ENCODE assay signal across 5 cellular contexts in the genomic region with DNA sequence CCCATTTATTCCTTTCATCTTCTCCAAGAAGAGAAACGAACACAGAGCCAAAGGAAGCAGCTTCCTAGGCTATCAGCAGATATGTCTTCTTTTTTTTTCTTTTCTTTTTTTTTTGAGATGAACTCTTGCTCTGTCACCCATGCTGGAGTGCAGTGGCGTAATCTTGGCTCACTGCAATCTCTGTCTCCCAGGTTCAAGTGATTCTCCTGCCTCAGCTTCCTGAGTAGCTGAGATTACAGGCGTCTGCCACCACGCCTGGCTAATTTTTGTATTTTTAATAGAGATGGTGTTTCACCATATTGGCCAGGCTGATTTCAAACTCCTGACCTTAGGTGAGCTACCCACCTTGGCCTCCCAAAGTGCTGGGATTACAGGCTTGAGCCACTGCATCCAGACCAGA. TPM values are rescaled to one million over a fixed set of nuclear protein-coding genes. Genes with fewer than 3 reads are reported as not detected.
"Had no signal": no experiment of that assay in that cellular context is flagged by ENCODE, and none has a peak within 500 bp of the region (broad histone marks: within the 10 kb centered on the region; RNA-seq: fewer than 3 reads in every experiment).

No MANE protein-coding gene starts in this region.

RNA-seq across cellular contexts. Expression of a gene that starts 53.5 kb away (rescaled TPM):
- total RNA-seq: HT-29, HT1080, IMR-90 had no signal
- polyA plus RNA-seq: IgD-negative memory B cell, IMR-90 had no signal

RNA-seq across cellular contexts. Expression of a gene that starts 54.8 kb away (rescaled TPM):
- total RNA-seq: HepG2, HT1080, IMR-90 had no signal
- polyA plus RNA-seq: HepG2, IgD-negative memory B cell, IMR-90 had no signal
